ENCODE assay signal across 21 cellular contexts in genomic region chr6:36135053-36135731, GRCh38. TPM values are rescaled to one million over a fixed set of nuclear protein-coding genes. Genes with fewer than 3 reads are reported as not detected.
A peak's percentile ranks its signal among the peaks of the same experiment; 100 is the strongest.
DNase-seq lines count a peak whose midpoint lies in the region; ATAC-seq, FAIRE-seq and TF ChIP-seq lines count a peak whose summit lies in the region.
"Had no signal": no experiment of that assay in that cellular context is flagged by ENCODE, and none has a peak within 500 bp of the region (broad histone marks: within the 10 kb centered on the region; RNA-seq: fewer than 3 reads in every experiment).

No MANE protein-coding gene starts in this region.

- H3K36me3 Mint-ChIP-seq in endothelial cell (ENCODE audit: low read depth, unreplicated experiment), result peaks cover 4% of the 10 kb centered on the region

- H3K27me3 Mint-ChIP-seq in endothelial cell (ENCODE audit: unreplicated experiment), result peaks cover 2% of the 10 kb centered on the region
- H3K27me3 Mint-ChIP-seq: IgD-negative memory B cell had no signal

- H3K9me3 ChIP-seq in HepG2 (ENCODE audit: low read length) (no peaks in the 10 kb centered on the region), right lobe of liver (no peaks in the 10 kb centered on the region), tibial nerve (no peaks in the 10 kb centered on the region)
- H3K9me3 ChIP-seq: SJSA1 had no signal

- peaks cover 33% of the 10 kb centered on the region for H3K4me1 ChIP-seq in HepG2 (ENCODE audit: insufficient read depth, low read length)
- peaks cover 0 to 14% (median 0%) of the 10 kb centered on the region in 4 donors for H3K4me1 ChIP-seq in right lobe of liver
- peaks cover 0 to 22% (median 17%) of the 10 kb centered on the region in 4 donors for H3K4me1 ChIP-seq in tibial nerve
- H3K4me1 ChIP-seq: SJSA1 had no signal

- intact Hi-C loops in HepG2 (cut with micrococcal nuclease; ENCODE audit: unreplicated experiment), result no loop called here
- intact Hi-C loops in right lobe of liver (cut with DNase I), result loop anchor here in 1 of 2 donors (10.0 kb wide), 1 partner anchor 220 kb away; no protein-coding TSS in a partner anchor

- no peaks in the 10 kb centered on the region for H3K4me1 Mint-ChIP-seq in endothelial cell (ENCODE audit: unreplicated experiment)

- H3K27me3 ChIP-seq in HepG2 (ENCODE audit: control insufficient read depth in 1 of 2, insufficient read depth in 2 of 2, low read length in 2 of 2), result no peaks in the 10 kb centered on the region
- H3K27me3 ChIP-seq in right lobe of liver, result no peaks in the 10 kb centered on the region
- peaks cover 0 to 3% of the 10 kb centered on the region in 2 donors for H3K27me3 ChIP-seq in tibial nerve
- H3K27me3 ChIP-seq: SJSA1 had no signal

- no peak overlapping the region for H3K9ac ChIP-seq in HepG2 (ENCODE audit: insufficient read depth, low read depth, low read length)

- no peak overlapping the region for H2AFZ ChIP-seq in HepG2 (ENCODE audit: low read length)

- TF ChIP-seq POLR2A in HepG2 (IDR thresholded peaks at IDR 0.05; ENCODE audit: insufficient read depth in 1 of 2, low read depth in 2 of 2, low read length in 2 of 2) (no peak), right lobe of liver (IDR thresholded peaks at IDR 0.05) (no peak), tibial nerve (IDR thresholded peaks at IDR 0.05) (no peak)

- no peak overlapping the region for H3K27ac Mint-ChIP-seq in endothelial cell (ENCODE audit: unreplicated experiment)
- H3K27ac Mint-ChIP-seq: activated naive CD4-positive, alpha-beta T cell treated with anti-CD3 and anti-CD28 coated beads for 36 hours; progenitor cell of endocrine pancreas had no signal

- no peak overlapping the region for H3K4me3 Mint-ChIP-seq in endothelial cell (ENCODE audit: unreplicated experiment)
- H3K4me3 Mint-ChIP-seq: activated naive CD4-positive, alpha-beta T cell treated with anti-CD3 and anti-CD28 coated beads for 36 hours had no signal

- TF ChIP-seq RAD21 in HepG2 (CRISPR knock-in tag; IDR thresholded peaks at IDR 0.05), result no peak

- WGBS in HepG2 (ENCODE audit: low lambda C conversion rate), result 93% methylated on average over 13 of the region's 13 CpGs
- 86% methylated on average over 5 of the region's 13 CpGs for WGBS in right lobe of liver (ENCODE audit: insufficient coverage, low coverage, low lambda C conversion rate, missing lambda C conversion rate)
- 87 to 90% methylated on average over 13 of the region's 13 CpGs for WGBS in tibial nerve, 2 donors

- in situ Hi-C loops in HepG2 (cut with HindIII; ENCODE audit: extremely low pct_ligation_motif_present, low pct_unique_long_range_greater_than_20kb), result no loop called here

- no peak for TF ChIP-seq CTCF in HepG2 (CRISPR knock-in tag; IDR thresholded peaks at IDR 0.05)
- no peak for TF ChIP-seq CTCF in right lobe of liver (IDR thresholded peaks at IDR 0.05)
- TF ChIP-seq CTCF in endothelial cell (IDR thresholded peaks at IDR 0.05; ENCODE audit: unreplicated experiment), result no peak
- TF ChIP-seq CTCF in tibial nerve (IDR thresholded peaks at IDR 0.05), result no peak

- TF ChIP-seq EP300 in HepG2 (IDR thresholded peaks at IDR 0.05; ENCODE audit: low read depth in 2 of 2, low read length in 2 of 2) (no peak), HepG2 (CRISPR knock-in tag; IDR thresholded peaks at IDR 0.05; ENCODE audit: borderline replicate concordance) (no peak), tibial nerve (IDR thresholded peaks at IDR 0.05) (no peak)

- DNase-seq in HepG2 (ENCODE audit: low spot score) (no peak), right lobe of liver (no peak), NCI-H446 treated with DMSO at 0.1 percent for 48 hours (lab: John Stamatoyannopoulos, UW) (peak; percentile 31), cerebellar cortex (ENCODE audit: low spot score) (peak; percentile 65), endothelial cell (ENCODE audit: low spot score) (no peak), tibial nerve (ENCODE audit: low spot score in 2 of 2) (no peak), NCI-H1092 treated with DMSO at 0.1 percent for 48 hours (lab: John Stamatoyannopoulos, UW) (no peak), GM03348 (ENCODE audit: low spot score) (no peak)
- DNase-seq: activated CD4-positive, alpha-beta T cell treated with anti-CD3 and anti-CD28 coated beads for 4 hours; activated naive CD4-positive, alpha-beta T cell treated with anti-CD3 and anti-CD28 coated beads for 36 hours; activated T-cell treated with anti-CD3 and anti-CD28 coated beads, Interleukin-2, amount 50 U/mL, for 48 hours; aorta; kidney; NCI-H146 had no signal

- BruUV-seq in HepG2 (replicated peaks; lab: Mats Ljungman, UMichigan), result no TSS peak

- H3K4me3 ChIP-seq in HepG2 (replicated peaks in 1 of 3; ENCODE audit: insufficient read depth in 1 of 3, low read depth in 2 of 3, low read length in 3 of 3) (no peak overlapping the region), right lobe of liver (no peak overlapping the region), tibial nerve (no peak overlapping the region)
- H3K4me3 ChIP-seq: SJSA1 had no signal

- H3K36me3 ChIP-seq in HepG2 (replicated peaks in 1 of 2; ENCODE audit: control insufficient read depth in 1 of 2, insufficient read depth in 2 of 2, low read length in 2 of 2) (peaks cover 21 to 53% of the 10 kb centered on the region in 2 experiments), right lobe of liver (peaks cover 0 to 4% (median 0%) of the 10 kb centered on the region in 4 donors), tibial nerve (no peaks in the 10 kb centered on the region)
- H3K36me3 ChIP-seq: SJSA1 had no signal

- H3K9me3 Mint-ChIP-seq in endothelial cell (ENCODE audit: unreplicated experiment), result no peaks in the 10 kb centered on the region
- H3K9me3 Mint-ChIP-seq: activated naive CD4-positive, alpha-beta T cell treated with anti-CD3 and anti-CD28 coated beads for 36 hours; IgD-negative memory B cell had no signal

- H3K27ac ChIP-seq in HepG2 (ENCODE audit: extremely low read length, insufficient read depth, low read length) (no peak overlapping the region), right lobe of liver (no peak overlapping the region), tibial nerve (no peak overlapping the region)
- H3K27ac ChIP-seq: C4-2B, SJSA1 had no signal

- ATAC-seq in HepG2, result no peak
- ATAC-seq in right lobe of liver, result no peak

- POLR2A ChIA-PET in HepG2 (lab: Yijun Ruan, JAX), result interaction anchor here (1.5 kb wide), 1 partner anchor 9 kb away, joined by 3 read pairs; no protein-coding TSS in a partner anchor

- no peak for FAIRE-seq in HepG2 (lab: Jason Lieb, UNC)
- FAIRE-seq: D721Med, endothelial cell of umbilical vein, kidney, urothelium cell line had no signal

- H3K4me2 ChIP-seq in HepG2 (ENCODE audit: low read depth, low read length), result no peak overlapping the region

- H4K20me1 ChIP-seq in HepG2 (ENCODE audit: insufficient read depth, low read length), result no peaks in the 10 kb centered on the region

- CTCF ChIA-PET in HepG2 (lab: Yijun Ruan, JAX; ENCODE audit: low intra/inter-chr PET ratio, low total read pairs), result no interaction called here

- H3K79me2 ChIP-seq in HepG2 (ENCODE audit: insufficient read depth, low read length), result no peaks in the 10 kb centered on the region

TF ChIP-seq in HepG2, 621 proteins besides CTCF, POLR2A, EP300 and RAD21 (continues in another document):
- TF ChIP-seq ZNF101 (CRISPR knock-in tag; IDR thresholded peaks at IDR 0.05; ENCODE audit: borderline replicate concordance, low read depth) (no peak), KMT2B (CRISPR knock-in tag; IDR thresholded peaks at IDR 0.05) (no peak), ZMYM3 (CRISPR knock-in tag; IDR thresholded peaks at IDR 0.05) (no peak), CEBPB (IDR thresholded peaks at IDR 0.05; ENCODE audit: borderline replicate concordance, low read depth, low read length) (peak; percentile 57)

RNA-seq across cellular contexts. Expression of gene MAPK13, which starts 4.9 kb away (rescaled TPM):
- total RNA-seq in HepG2 (2016; rRNA removed; fragmentation: Illumina TruSeq; extraction: Trizol) (12.7 and 17.8 TPM in 2 replicates), right lobe of liver (1 to 10 TPM; 2.2 to 5.0 (median 3.0) TPM), endothelial cell (ENCODE audit: unreplicated experiment) (6.6 TPM), tibial nerve (10 to 100 TPM in 2 of 4 donors, 1 to 10 TPM in 2; 2.7 to 11.7 (median 7.2) TPM)
- 6.7 and 7.7 TPM in 2 replicates for total RNA-seq in HepG2 (2016; cell fraction: cytosol; rRNA removed; fragmentation: Illumina TruSeq; extraction: Trizol; ENCODE audit: low read depth)
- total RNA-seq in HepG2 (2016; cell fraction: insoluble cytoplasmic fraction; rRNA removed; fragmentation: Illumina TruSeq; extraction: Trizol), result 13.2 and 13.6 TPM in 2 replicates
- total RNA-seq in HepG2 (2016; cell fraction: membrane; rRNA removed; fragmentation: Illumina TruSeq; extraction: Trizol), result 16.3 and 17.8 TPM in 2 replicates
- 12.2 and 12.8 TPM in 2 replicates for total RNA-seq in HepG2 (2016; cell fraction: nucleus; rRNA removed; fragmentation: Illumina TruSeq; extraction: Trizol)
- polyA plus RNA-seq in HepG2 (2011; rRNA removed), result 43.4 and 48.6 TPM in 2 replicates
- 29.8 and 31.4 TPM in 2 replicates for polyA plus RNA-seq in HepG2 (2011; cell fraction: cytosol; rRNA removed)
- polyA plus RNA-seq in HepG2 (2011; cell fraction: nucleus; rRNA removed), result 203 and 226 TPM in 2 replicates
- 27.9 and 35.1 TPM in 2 replicates for polyA plus RNA-seq in HepG2 (2012)
- 19.7 and 23.2 TPM in 2 replicates for polyA plus RNA-seq in HepG2 (2016; cell fraction: cytosol; fragmentation: Illumina TruSeq; extraction: Trizol; ENCODE audit: low read depth)
- polyA plus RNA-seq in HepG2 (2016; cell fraction: insoluble cytoplasmic fraction; fragmentation: Illumina TruSeq; extraction: Trizol; ENCODE audit: low read depth), result 26.4 and 34.1 TPM in 2 replicates
- 27.6 and 29.3 TPM in 2 replicates for polyA plus RNA-seq in HepG2 (2016; cell fraction: membrane; fragmentation: Illumina TruSeq; extraction: Trizol; ENCODE audit: low read depth)
- polyA plus RNA-seq in HepG2 (2016; cell fraction: nucleus; fragmentation: Illumina TruSeq; extraction: Trizol; ENCODE audit: insufficient read depth, low read depth), result 36.0 and 42.2 TPM in 2 replicates
- 3.1 and 49.1 TPM in 2 replicates for polyA minus RNA-seq in HepG2 (2011; rRNA and poly(A)+ RNA removed; ENCODE audit: low replicate concordance)
- 16.3 and 18.6 TPM in 2 replicates for polyA minus RNA-seq in HepG2 (2011; cell fraction: cytosol; rRNA and poly(A)+ RNA removed)
- polyA minus RNA-seq in HepG2 (2011; cell fraction: nucleus; rRNA and poly(A)+ RNA removed), result 30.6 and 42.0 TPM in 2 replicates
- total RNA-seq: SJSA1 had no signal

Comparison
In these comparisons a context has a peak if more than half of its experiments do, and no peak if none do; other contexts are left out.
1. DNase-seq: peak in NCI-H446 treated with DMSO at 0.1 percent for 48 hours (single experiment) and cerebellar cortex (single experiment); none in HepG2 (single experiment), right lobe of liver (0 of 3), endothelial cell (single experiment), tibial nerve (0 of 2), NCI-H1092 treated with DMSO at 0.1 percent for 48 hours (single experiment) and GM03348 (single experiment).